Comparison of ENCODE assay signal across 8 cellular contexts in genomic region chr11:65558002-65558784, GRCh38. TPM values are rescaled to one million over a fixed set of nuclear protein-coding genes. Genes with fewer than 3 reads are reported as not detected.
DNase-seq lines count a peak whose midpoint lies in the region; ATAC-seq and TF ChIP-seq lines count a peak whose summit lies in the region.

TSS of gene LTBP3 (minus strand) at chr11:65558359. CDS start at chr11:65557959, 400 bp downstream.

- no peaks in the 10 kb centered on the region for H3K27me3 Mint-ChIP-seq in activated CD8-positive, alpha-beta T cell treated with anti-CD3 and anti-CD28 coated beads, Interleukin-2, amount 10 ng/mL, durations not matched to agents 7 days and 5 days (ENCODE audit: low read depth)
- no peaks in the 10 kb centered on the region for H3K27me3 Mint-ChIP-seq in memory B cell

- H3K4me3 Mint-ChIP-seq in activated CD8-positive, alpha-beta T cell treated with anti-CD3 and anti-CD28 coated beads, Interleukin-2, amount 10 ng/mL, durations not matched to agents 7 days and 5 days = peak within 1 kb of the TSS; percentile 82
- H3K4me3 Mint-ChIP-seq in memory B cell = peak within 1 kb of the TSS; percentile 81

- H3K9me3 Mint-ChIP-seq in activated CD8-positive, alpha-beta T cell treated with anti-CD3 and anti-CD28 coated beads, Interleukin-2, amount 10 ng/mL, durations not matched to agents 7 days and 5 days (ENCODE audit: insufficient read depth) = no peaks in the 10 kb centered on the region
- H3K9me3 Mint-ChIP-seq in memory B cell = no peaks in the 10 kb centered on the region

- CTCF ChIA-PET in activated CD8-positive, alpha-beta T cell treated with anti-CD3 and anti-CD28 coated beads, Interleukin-2, amount 10 ng/mL, durations not matched to agents 7 days and 5 days (lab: Charles Lee) = interaction anchor here (1.2 to 3.5 kb wide), 4 partner anchors 12 to 30 kb away, joined by 5 to 25 read pairs (median 15); partner anchors contain the start of gene ZNRD2

- H3K36me3 Mint-ChIP-seq in activated CD8-positive, alpha-beta T cell treated with anti-CD3 and anti-CD28 coated beads, Interleukin-2, amount 10 ng/mL, durations not matched to agents 7 days and 5 days (ENCODE audit: low read depth) = no peaks in the 10 kb centered on the region
- no peaks in the 10 kb centered on the region for H3K36me3 Mint-ChIP-seq in memory B cell

- POLR2A ChIA-PET in activated CD8-positive, alpha-beta T cell treated with anti-CD3 and anti-CD28 coated beads, Interleukin-2, amount 10 ng/mL, durations not matched to agents 7 days and 5 days (lab: Charles Lee) = interaction anchor here (0.7 to 1.8 kb wide), 9 partner anchors 8 to 57 kb away, joined by 3 to 11 read pairs (median 3); partner anchors contain the start of genes FAM89B and ZNRD2

- H3K27ac Mint-ChIP-seq in activated CD8-positive, alpha-beta T cell treated with anti-CD3 and anti-CD28 coated beads, Interleukin-2, amount 10 ng/mL, durations not matched to agents 7 days and 5 days = peak within 1 kb of the TSS; percentile 78
- peak within 1 kb of the TSS; percentile 70 for H3K27ac Mint-ChIP-seq in memory B cell

- DNase-seq in NCI-H2107 (lab: John Stamatoyannopoulos, UW) = peak; percentile 49
- no peak for DNase-seq in NCI-H2107 treated with DMSO at 0.1 percent for 48 hours (lab: John Stamatoyannopoulos, UW; ENCODE audit: unreplicated experiment)
- DNase-seq in NCI-H146 (lab: John Stamatoyannopoulos, UW) = peak; percentile 80
- DNase-seq in activated CD8-positive, alpha-beta T cell treated with anti-CD3 and anti-CD28 coated beads, Interleukin-2, amount 10 ng/mL, durations not matched to agents 7 days and 5 days = no peak
- DNase-seq in epidermal melanocyte (ENCODE audit: insufficient read length, low spot score) = peak; percentile 94
- DNase-seq in memory B cell (ENCODE audit: low spot score in 2 of 2) = no peak

- ATAC-seq in activated CD8-positive, alpha-beta T cell treated with anti-CD3 and anti-CD28 coated beads, Interleukin-2, amount 10 ng/mL, durations not matched to agents 7 days and 5 days = peak; percentile 52
- ATAC-seq in memory B cell (ENCODE audit: low read depth) (peak; percentile 61), HG02885 (IDR thresholded peaks at IDR 0.05; ENCODE audit: poor library complexity, unreplicated experiment) (no peak)

- H3K4me1 Mint-ChIP-seq in activated CD8-positive, alpha-beta T cell treated with anti-CD3 and anti-CD28 coated beads, Interleukin-2, amount 10 ng/mL, durations not matched to agents 7 days and 5 days (ENCODE audit: low read depth) = peaks cover 58% of the 10 kb centered on the region
- H3K4me1 Mint-ChIP-seq in memory B cell = peaks cover 27% of the 10 kb centered on the region

- no peak for TF ChIP-seq CTCF in subcutaneous adipose tissue (IDR thresholded peaks at IDR 0.05; ENCODE audit: low read depth)

RNA-seq across cellular contexts. Expression of gene LTBP3, which starts in this region (rescaled TPM):
- total RNA-seq in activated CD8-positive, alpha-beta T cell treated with anti-CD3 and anti-CD28 coated beads, Interleukin-2, amount 10 ng/mL, durations not matched to agents 7 days and 5 days = 10 to 100 TPM; 64.7 to 70.8 TPM
- total RNA-seq in subcutaneous adipose tissue = 10 to 100 TPM; 24.8 to 81.3 (median 77.3) TPM

Comparison
In these comparisons a context has a peak if more than half of its experiments do, and no peak if none do; other contexts are left out.
1. DNase-seq: peak in NCI-H2107 (single experiment), NCI-H146 (single experiment) and epidermal melanocyte (single experiment); none in NCI-H2107 treated with DMSO at 0.1 percent for 48 hours (single experiment), activated CD8-positive, alpha-beta T cell treated with anti-CD3 and anti-CD28 coated beads, Interleukin-2, amount 10 ng/mL, durations not matched to agents 7 days and 5 days (single experiment) and memory B cell (0 of 2).